Comparison of ENCODE assay signal across 9 cellular contexts in the genomic region with DNA sequence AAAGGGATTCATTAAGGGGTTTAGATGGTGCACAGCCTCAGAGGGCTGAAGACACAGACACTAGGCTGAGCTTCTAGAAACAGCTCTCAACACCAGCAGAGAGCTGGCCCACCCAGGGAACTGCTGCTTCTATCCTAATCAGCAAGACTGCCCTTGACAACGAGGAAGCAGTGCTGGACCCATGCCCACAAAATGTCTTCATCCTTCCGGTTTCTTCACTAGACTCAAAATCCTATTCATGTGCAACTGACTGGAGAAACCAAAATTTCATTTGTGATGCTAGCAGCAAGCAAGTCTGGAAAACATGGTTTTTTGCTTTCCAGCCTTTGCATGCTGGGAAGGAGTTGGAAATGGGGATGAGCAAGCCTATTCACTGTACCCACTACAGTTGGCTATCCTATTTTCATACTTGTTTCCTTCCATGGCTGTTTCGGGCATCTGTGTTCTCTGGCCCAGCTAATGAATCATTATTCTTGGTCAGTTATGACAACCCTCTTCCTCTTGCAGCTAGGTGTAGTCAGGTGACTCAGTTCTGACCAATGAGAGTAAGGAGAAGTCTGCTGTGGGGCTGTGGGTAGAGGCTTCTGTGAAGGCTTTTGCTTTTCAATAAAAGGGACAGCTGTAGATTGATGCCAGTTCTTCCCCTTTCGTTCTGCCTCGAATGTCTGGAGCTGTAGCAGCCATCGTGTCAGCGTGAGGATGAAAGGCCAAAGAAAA. TPM values are rescaled to one million over a fixed set of nuclear protein-coding genes. Genes with fewer than 3 reads are reported as not detected.
DNase-seq lines count a peak whose midpoint lies in the region; ATAC-seq and TF ChIP-seq lines count a peak whose summit lies in the region.
"Had no signal": no experiment of that assay in that cellular context is flagged by ENCODE, and none has a peak within 500 bp of the region (broad histone marks: within the 10 kb centered on the region; RNA-seq: fewer than 3 reads in every experiment).

No MANE protein-coding gene starts in this region.

- no peaks in the 10 kb centered on the region for H3F3A ChIP-seq in GM23338 (replicated peaks; ENCODE audit: low read depth)

- H3K4me1 ChIP-seq in GM23338 (ENCODE audit: insufficient read depth) (peaks cover 17% of the 10 kb centered on the region), mesendoderm (ENCODE audit: control insufficient read depth, low read depth, low read length) (no peaks in the 10 kb centered on the region)

- H4K5ac ChIP-seq in mesendoderm (ENCODE audit: low read length): no peak overlapping the region

- H3K9me2 ChIP-seq in GM23338 (ENCODE audit: insufficient read depth): peaks cover 9% of the 10 kb centered on the region; the same call in 1 of the 2 replicates

- H3K23ac ChIP-seq in mesendoderm (ENCODE audit: low read length): no peak overlapping the region

- H2AFZ ChIP-seq in GM23338: no peak overlapping the region

- no peaks in the 10 kb centered on the region for H3K79me1 ChIP-seq in mesendoderm (ENCODE audit: low read length)

- WGBS in mesendoderm (ENCODE audit: extremely low coverage, insufficient coverage, low lambda C conversion rate): no CpG with 5 or more reads among the region's 7 CpGs

- H3K9me3 Mint-ChIP-seq in GM23338: no peaks in the 10 kb centered on the region; the same call in 2 of the 3 replicates

- peak; percentile 98 for ATAC-seq in GM19438 (IDR thresholded peaks at IDR 0.05; ENCODE audit: low read depth, unreplicated experiment)
- peak; percentile 80 for ATAC-seq in HG03439 (IDR thresholded peaks at IDR 0.05; ENCODE audit: unreplicated experiment)
- ATAC-seq in left ventricle myocardium superior: peak; percentile 63
- no peak for ATAC-seq in GM23338
- ATAC-seq in omental fat pad (ENCODE audit: low FRiP score): no peak

- H3K4me3 Mint-ChIP-seq in GM23338: no peak overlapping the region

- H3K4me3 ChIP-seq in GM23338: no peak overlapping the region
- no peak overlapping the region for H3K4me3 ChIP-seq in mesendoderm (ENCODE audit: low read length)
- H3K4me3 ChIP-seq: skin epidermis had no signal

- no peak overlapping the region for H3K56ac ChIP-seq in mesendoderm (ENCODE audit: low read length)

- no peak overlapping the region for H2BK5ac ChIP-seq in mesendoderm (ENCODE audit: low read length)

- peak; percentile 88 to 94 for DNase-seq in AML-193 (lab: John Stamatoyannopoulos, UW)
- DNase-seq in SKM-1 treated with dmso at 0.1 percent for 144 hours (lab: John Stamatoyannopoulos, UW; ENCODE audit: unreplicated experiment): peak; percentile 94
- peak; percentile 62 for DNase-seq in left ventricle myocardium superior
- DNase-seq in GM23338 (ENCODE audit: low spot score): no peak
- no peak for DNase-seq in mesendoderm
- DNase-seq in omental fat pad (ENCODE audit: low spot score): no peak

- H3K27me3 ChIP-seq in GM23338 (ENCODE audit: insufficient read depth): no peaks in the 10 kb centered on the region
- no peaks in the 10 kb centered on the region for H3K27me3 ChIP-seq in mesendoderm (ENCODE audit: insufficient read depth, low read length, poor library complexity)

- peaks cover 5% of the 10 kb centered on the region for H3K27me3 Mint-ChIP-seq in GM23338 (ENCODE audit: insufficient read depth, low read depth, poor library complexity)

- H3K4ac ChIP-seq in mesendoderm (ENCODE audit: low read depth, low read length): no peak overlapping the region

- H3K27ac ChIP-seq in GM23338 (ENCODE audit: low read depth) (no peak overlapping the region), mesendoderm (ENCODE audit: low read depth, low read length) (no peak overlapping the region)

- H3K36me3 ChIP-seq in GM23338 (ENCODE audit: insufficient read depth) (no peaks in the 10 kb centered on the region), mesendoderm (ENCODE audit: control insufficient read depth, insufficient read depth, low read length) (no peaks in the 10 kb centered on the region)

- TF ChIP-seq CTCF in GM23338 (conservative IDR thresholded peaks at IDR 0.05; ENCODE audit: low read depth in 2 of 2) (no peak), omental fat pad (IDR thresholded peaks at IDR 0.05) (no peak)

- H2AK5ac ChIP-seq in mesendoderm (ENCODE audit: low read length): no peak overlapping the region

- no peaks in the 10 kb centered on the region for H4K20me1 ChIP-seq in GM23338 (replicated peaks; ENCODE audit: insufficient read depth)

- H3K4me2 ChIP-seq in GM23338 (no peak overlapping the region), mesendoderm (ENCODE audit: low read length) (no peak overlapping the region)

- no peak overlapping the region for H2BK15ac ChIP-seq in mesendoderm (replicated peaks; ENCODE audit: low read depth)

- H3K36me3 Mint-ChIP-seq in GM23338 (ENCODE audit: low read depth): no peaks in the 10 kb centered on the region

- H4K8ac ChIP-seq in mesendoderm (ENCODE audit: low read depth, low read length): no peak overlapping the region

- H3K4me1 Mint-ChIP-seq in GM23338: peaks cover 18% of the 10 kb centered on the region

- H2BK120ac ChIP-seq in mesendoderm (ENCODE audit: low read depth, low read length): no peak overlapping the region

- H3K27ac Mint-ChIP-seq in GM23338: no peak overlapping the region

- H3K9ac ChIP-seq in mesendoderm (ENCODE audit: low read length): no peak overlapping the region

- no peak overlapping the region for H3K18ac ChIP-seq in mesendoderm (ENCODE audit: low read length)

- intact Hi-C loops in left ventricle myocardium superior (cut with micrococcal nuclease): no loop called here

- H3K79me2 ChIP-seq in GM23338 (replicated peaks; ENCODE audit: insufficient read depth) (no peaks in the 10 kb centered on the region), mesendoderm (ENCODE audit: control insufficient read depth, insufficient read depth, low read length) (no peaks in the 10 kb centered on the region)

TF ChIP-seq in GM23338, 12 proteins besides CTCF, POLR2A, EP300 and RAD21 (continues in another document):
- TF ChIP-seq POLR2AphosphoS5 (IDR thresholded peaks at IDR 0.05; ENCODE audit: low read depth): no peak
- TF ChIP-seq, protein P1, sequence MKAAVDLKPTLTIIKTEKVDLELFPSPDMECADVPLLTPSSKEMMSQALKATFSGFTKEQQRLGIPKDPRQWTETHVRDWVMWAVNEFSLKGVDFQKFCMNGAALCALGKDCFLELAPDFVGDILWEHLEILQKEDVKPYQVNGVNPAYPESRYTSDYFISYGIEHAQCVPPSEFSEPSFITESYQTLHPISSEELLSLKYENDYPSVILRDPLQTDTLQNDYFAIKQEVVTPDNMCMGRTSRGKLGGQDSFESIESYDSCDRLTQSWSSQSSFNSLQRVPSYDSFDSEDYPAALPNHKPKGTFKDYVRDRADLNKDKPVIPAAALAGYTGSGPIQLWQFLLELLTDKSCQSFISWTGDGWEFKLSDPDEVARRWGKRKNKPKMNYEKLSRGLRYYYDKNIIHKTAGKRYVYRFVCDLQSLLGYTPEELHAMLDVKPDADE (IDR thresholded peaks at IDR 0.05): no peak
- no peak for TF ChIP-seq EZH2phosphoT487 (IDR thresholded peaks at IDR 0.05; ENCODE audit: unreplicated experiment)
- TF ChIP-seq NANOG (IDR thresholded peaks at IDR 0.05; ENCODE audit: borderline replicate concordance): no peak
- TF ChIP-seq STAT1 (IDR thresholded peaks at IDR 0.05; ENCODE audit: unreplicated experiment): no peak
- TF ChIP-seq ZNF331 (CRISPR knock-in tag; IDR thresholded peaks at IDR 0.05; ENCODE audit: low read depth): no peak
- no peak for TF ChIP-seq JUNB (IDR thresholded peaks at IDR 0.05; ENCODE audit: unreplicated experiment)
- TF ChIP-seq ZNF114 (CRISPR knock-in tag; IDR thresholded peaks at IDR 0.05): no peak

RNA-seq across cellular contexts. Expression of gene TMEM61, which starts 14.6 kb away (rescaled TPM):
- 0.30 TPM for total RNA-seq in left ventricle myocardium superior
- total RNA-seq in GM23338 (2014; rRNA removed; shearing (Covaris generic)): 1.7 and 2.0 TPM in 2 replicates
- polyA plus RNA-seq in GM23338 (2016; fragmentation: Nextera tagmentation; extraction: Ambion mirVana): 1.8 and 3.6 TPM in 2 replicates
- 0.44 TPM for polyA plus RNA-seq in mesendoderm (2013, experiment 1 of 2)
- polyA plus RNA-seq in mesendoderm (2013, experiment 2 of 2): 0.38 TPM
- not detected for total RNA-seq in omental fat pad

RNA-seq across cellular contexts. Expression of gene BSND, which starts 33.0 kb away (rescaled TPM):
- total RNA-seq in left ventricle myocardium superior (not detected), omental fat pad (not detected)
- 0.47 and 1.4 TPM in 2 replicates for total RNA-seq in GM23338 (2014; rRNA removed; shearing (Covaris generic))
- 0.50 and 0.55 TPM in 2 replicates for polyA plus RNA-seq in GM23338 (2016; fragmentation: Nextera tagmentation; extraction: Ambion mirVana)
- 0.18 TPM for polyA plus RNA-seq in mesendoderm (2013, experiment 1 of 2)
- polyA plus RNA-seq in mesendoderm (2013, experiment 2 of 2): 0.21 TPM

Comparison
In these comparisons a context has a peak if more than half of its experiments do, and no peak if none do; other contexts are left out.
1. DNase-seq: peak in AML-193 (2 of 2), SKM-1 treated with dmso at 0.1 percent for 144 hours (single experiment) and left ventricle myocardium superior (single experiment); none in GM23338 (single experiment), mesendoderm (single experiment) and omental fat pad (single experiment).
2. ATAC-seq: peak in GM19438 (single experiment), HG03439 (single experiment) and left ventricle myocardium superior (single experiment); none in GM23338 (single experiment) and omental fat pad (single experiment).